ENCODE assay signal across 14 cellular contexts in genomic region chr9:128885376-128885775, GRCh38. TPM values are rescaled to one million over a fixed set of nuclear protein-coding genes. Genes with fewer than 3 reads are reported as not detected.
DNase-seq lines count a peak whose midpoint lies in the region; ATAC-seq and TF ChIP-seq lines count a peak whose summit lies in the region.
"Had no signal": no experiment of that assay in that cellular context is flagged by ENCODE, and none has a peak within 500 bp of the region (broad histone marks: within the 10 kb centered on the region; RNA-seq: fewer than 3 reads in every experiment).

No MANE protein-coding gene starts in this region.

- H3K36me3 Mint-ChIP-seq in natural killer cell treated with Interleukin-12 subunit alpha and Interleukin-12 subunit beta and Interleukin-15 and Interleukin-18, amount 100 ng/mL, for 72 hours, result no peaks in the 10 kb centered on the region
- H3K36me3 Mint-ChIP-seq in Calu3 (ENCODE audit: insufficient read depth, unreplicated experiment), result peaks cover 33% of the 10 kb centered on the region

- peaks cover 12 to 74% (median 62%) of the 10 kb centered on the region in 9 donors for H3K4me1 ChIP-seq in heart right ventricle
- peaks cover 85% of the 10 kb centered on the region for H3K4me1 ChIP-seq in vagina

- H3K36me3 ChIP-seq in heart right ventricle (peaks cover 0 to 56% (median 7%) of the 10 kb centered on the region in 9 donors), vagina (peaks cover 0 to 22% of the 10 kb centered on the region in 2 donors)

- no peaks in the 10 kb centered on the region for H3K27me3 Mint-ChIP-seq in natural killer cell treated with Interleukin-12 subunit alpha and Interleukin-12 subunit beta and Interleukin-15 and Interleukin-18, amount 100 ng/mL, for 72 hours
- H3K27me3 Mint-ChIP-seq in Calu3 (ENCODE audit: unreplicated experiment), result no peaks in the 10 kb centered on the region
- H3K27me3 Mint-ChIP-seq: B cell had no signal

- BruUV-seq in Calu3 (replicated peaks; lab: Mats Ljungman, UMichigan), result no TSS peak

- 79 to 89% methylated on average over 8 of the region's 8 CpGs for WGBS in heart right ventricle, 2 donors

- TF ChIP-seq POLR2A in vagina (IDR thresholded peaks at IDR 0.05), result no peak

- H3K9me3 Mint-ChIP-seq in natural killer cell treated with Interleukin-12 subunit alpha and Interleukin-12 subunit beta and Interleukin-15 and Interleukin-18, amount 100 ng/mL, for 72 hours, result no peaks in the 10 kb centered on the region
- no peaks in the 10 kb centered on the region for H3K9me3 Mint-ChIP-seq in Calu3 (ENCODE audit: low read depth, unreplicated experiment)

- peaks cover 42 to 48% of the 10 kb centered on the region in 2 donors for H3K4me1 Mint-ChIP-seq in natural killer cell treated with Interleukin-12 subunit alpha and Interleukin-12 subunit beta and Interleukin-15 and Interleukin-18, amount 100 ng/mL, for 72 hours (ENCODE audit: low read depth in 2 of 2)
- no peaks in the 10 kb centered on the region for H3K4me1 Mint-ChIP-seq in Calu3 (ENCODE audit: low read depth, unreplicated experiment)

- peak overlapping the region; percentile 71 to 97 for H3K27ac Mint-ChIP-seq in natural killer cell treated with Interleukin-12 subunit alpha and Interleukin-12 subunit beta and Interleukin-15 and Interleukin-18, amount 100 ng/mL, for 72 hours
- no peak overlapping the region for H3K27ac Mint-ChIP-seq in Calu3 (ENCODE audit: unreplicated experiment)
- H3K27ac Mint-ChIP-seq: B cell had no signal

- DNase-seq in heart right ventricle (no peak), left ventricle myocardium superior (no peak), cerebellar cortex (ENCODE audit: low spot score) (peak; percentile 77), vagina (ENCODE audit: extremely low spot score in 2 of 2) (no peak), hepatic stellate cell (ENCODE audit: low spot score) (no peak), Calu3 (no peak)
- no peak for DNase-seq in natural killer cell treated with Interleukin-12 subunit alpha and Interleukin-12 subunit beta and Interleukin-15 and Interleukin-18, amount 100 ng/mL, for 72 hours (ENCODE audit: low spot score)
- DNase-seq: body of pancreas; NCI-H1417 treated with DMSO at 0.1 percent for 48 hours; NCI-H748 treated with DMSO at 0.1 percent for 48 hours; stimulated activated CD4-positive, alpha-beta T cell treated with anti-CD3 and anti-CD28 coated beads, Interleukin-4, amount 100 ng/mL, for 24 hours; testis had no signal

- H3K9me3 ChIP-seq in heart right ventricle (no peaks in the 10 kb centered on the region), vagina (no peaks in the 10 kb centered on the region)
- H3K9me3 ChIP-seq: body of pancreas, testis had no signal

- ATAC-seq in heart right ventricle (no peak), left ventricle myocardium superior (no peak), GM18517 (IDR thresholded peaks at IDR 0.05; ENCODE audit: unreplicated experiment) (no peak)
- no peak for ATAC-seq in natural killer cell treated with Interleukin-12 subunit alpha and Interleukin-12 subunit beta and Interleukin-15 and Interleukin-18, amount 100 ng/mL, for 72 hours
- ATAC-seq: body of pancreas had no signal

- H3K4me3 Mint-ChIP-seq in natural killer cell treated with Interleukin-12 subunit alpha and Interleukin-12 subunit beta and Interleukin-15 and Interleukin-18, amount 100 ng/mL, for 72 hours, result peak overlapping the region; percentile 56
- no peak overlapping the region for H3K4me3 Mint-ChIP-seq in Calu3 (ENCODE audit: low read depth, unreplicated experiment)
- H3K4me3 Mint-ChIP-seq: B cell had no signal

- H3K4me3 ChIP-seq in heart right ventricle, result peak overlapping the region in 2 of 10 donors; percentile 2 to 4
- H3K4me3 ChIP-seq in vagina, result peak overlapping the region in 1 of 2 donors; percentile 1
- H3K4me3 ChIP-seq: body of pancreas, testis had no signal

- intact Hi-C loops in heart right ventricle (cut with DNase I) (no loop called here), left ventricle myocardium superior (cut with micrococcal nuclease) (no loop called here), vagina (cut with DNase I) (no loop called here), Calu3 (cut with micrococcal nuclease; ENCODE audit: unreplicated experiment) (no loop called here)

- TF ChIP-seq CTCF in heart right ventricle (IDR thresholded peaks at IDR 0.05), result no peak
- TF ChIP-seq CTCF in vagina (IDR thresholded peaks at IDR 0.05), result no peak
- no peak for TF ChIP-seq CTCF in Calu3 (IDR thresholded peaks at IDR 0.05; ENCODE audit: unreplicated experiment)

- H3K27me3 ChIP-seq in heart right ventricle (no peaks in the 10 kb centered on the region), vagina (no peaks in the 10 kb centered on the region)
- H3K27me3 ChIP-seq: body of pancreas, testis had no signal

- CTCF ChIA-PET in Calu3 (lab: Charles Lee), result no interaction called here

- H3K27ac ChIP-seq in heart right ventricle, result peak overlapping the region in 8 of 10 donors; percentile 49 to 100 (median 60)
- peak overlapping the region; percentile 98 for H3K27ac ChIP-seq in vagina
- H3K27ac ChIP-seq: body of pancreas had no signal

RNA-seq across cellular contexts. Expression of gene LRRC8A, which starts 3.4 kb away (rescaled TPM):
- total RNA-seq in heart right ventricle (10 to 100 TPM; 15.2 to 45.1 (median 19.6) TPM), left ventricle myocardium superior (21.6 TPM), vagina (110 TPM), Calu3 (2022) (28.7 and 29.9 TPM in 2 replicates)
- 10 to 100 TPM; 13.2 to 41.7 TPM for polyA plus RNA-seq in heart right ventricle
- total RNA-seq in natural killer cell treated with Interleukin-12 subunit alpha and Interleukin-12 subunit beta and Interleukin-15 and Interleukin-18, amount 100 ng/mL, for 72 hours, result 10 to 100 TPM; 25.6 to 28.2 TPM

RNA-seq across cellular contexts. Expression of gene KYAT1, which starts 3.6 kb away (rescaled TPM):
- total RNA-seq in heart right ventricle, result 10 to 100 TPM in 7 of 10 donors, 1 to 10 TPM in 3; 8.9 to 20.3 (median 11.1) TPM
- polyA plus RNA-seq in heart right ventricle, result 10 to 100 TPM; 10.9 to 12.7 TPM
- 16.6 TPM for total RNA-seq in left ventricle myocardium superior
- 10 to 100 TPM in 1 of 2 donors, 1 to 10 TPM in 1; 6.7 to 19.9 TPM for total RNA-seq in natural killer cell treated with Interleukin-12 subunit alpha and Interleukin-12 subunit beta and Interleukin-15 and Interleukin-18, amount 100 ng/mL, for 72 hours
- 11.0 TPM for total RNA-seq in vagina
- 3.7 and 4.1 TPM in 2 replicates for total RNA-seq in Calu3 (2022)

RNA-seq across cellular contexts. Expression of gene PHYHD1, which starts 35.4 kb away (rescaled TPM):
- 10 to 100 TPM; 14.7 to 38.9 (median 21.8) TPM for total RNA-seq in heart right ventricle
- polyA plus RNA-seq in heart right ventricle, result 10 to 100 TPM; 26.3 to 49.2 TPM
- 39.7 TPM for total RNA-seq in left ventricle myocardium superior
- total RNA-seq in natural killer cell treated with Interleukin-12 subunit alpha and Interleukin-12 subunit beta and Interleukin-15 and Interleukin-18, amount 100 ng/mL, for 72 hours, result 1 to 10 TPM in 1 of 2 donors, under 1 TPM in 1; 0.24 to 1.1 TPM
- 23.6 TPM for total RNA-seq in vagina
- total RNA-seq in Calu3 (2022), result 0.66 TPM in 1 of 2 replicates, not detected in the other

RNA-seq across cellular contexts. Expression of gene SPOUT1, which starts 55.8 kb away (rescaled TPM):
- 10 to 100 TPM in 9 of 10 donors, 1 to 10 TPM in 1; 9.9 to 22.1 (median 16.4) TPM for total RNA-seq in heart right ventricle
- 10 to 100 TPM; 20.8 to 22.4 TPM for polyA plus RNA-seq in heart right ventricle
- 13.5 TPM for total RNA-seq in left ventricle myocardium superior
- 100 to 1,000 TPM in 1 of 2 donors, 10 to 100 TPM in 1; 89.5 to 152 TPM for total RNA-seq in natural killer cell treated with Interleukin-12 subunit alpha and Interleukin-12 subunit beta and Interleukin-15 and Interleukin-18, amount 100 ng/mL, for 72 hours
- total RNA-seq in vagina, result 48.6 TPM
- total RNA-seq in Calu3 (2022), result 35.8 and 46.8 TPM in 2 replicates
